Comparison of ENCODE assay signal across 8 cellular contexts in the genomic region with DNA sequence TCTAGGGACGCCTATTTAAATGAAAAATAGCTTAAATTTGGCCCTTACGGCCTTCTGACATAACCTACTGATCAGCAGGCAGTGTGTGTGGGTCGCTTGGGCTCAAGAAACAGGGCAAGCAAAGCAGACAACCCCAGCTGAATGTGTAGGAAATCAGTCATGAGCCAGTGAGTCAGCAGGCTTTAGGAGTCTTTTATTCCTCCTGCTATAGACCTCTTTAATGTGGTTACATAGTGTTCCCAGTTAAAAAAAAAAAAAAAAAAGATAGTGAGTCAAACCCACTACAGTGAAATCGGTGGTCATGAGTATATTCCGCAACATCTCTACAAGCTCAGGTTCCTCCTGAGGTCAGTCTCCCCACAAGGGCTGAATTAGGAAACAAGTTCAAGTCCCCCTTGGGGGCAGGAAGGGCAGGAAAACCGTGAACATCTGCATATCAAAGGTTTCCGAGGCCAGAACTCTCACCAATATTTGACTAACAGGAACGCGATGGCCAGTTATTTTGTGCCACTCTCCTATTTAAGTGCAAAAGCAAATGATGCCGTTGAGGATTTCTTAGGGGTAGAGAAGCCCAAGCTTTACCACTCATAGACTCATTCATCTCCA. TPM values are rescaled to one million over a fixed set of nuclear protein-coding genes. Genes with fewer than 3 reads are reported as not detected.
A peak's percentile ranks its signal among the peaks of the same experiment; 100 is the strongest.
DNase-seq lines count a peak whose midpoint lies in the region; ATAC-seq and TF ChIP-seq lines count a peak whose summit lies in the region.

No MANE protein-coding gene starts in this region.

- peaks cover 9% of the 10 kb centered on the region for H3K36me3 Mint-ChIP-seq in activated naive CD8-positive, alpha-beta T cell treated with anti-CD3 and anti-CD28 coated beads for 36 hours

- H3K27ac ChIP-seq in liver (ENCODE audit: low read depth in 1 of 2, low read length in 2 of 2), result peak overlapping the region in 1 of 2 donors; percentile 43

- no peaks in the 10 kb centered on the region for H3K27me3 ChIP-seq in liver (ENCODE audit: control insufficient read depth in 4 of 4, insufficient read depth in 4 of 4, low read length in 3 of 4)

- 48% methylated on average over 10 of the region's 10 CpGs for WGBS in liver

- H3K4me3 Mint-ChIP-seq in activated naive CD8-positive, alpha-beta T cell treated with anti-CD3 and anti-CD28 coated beads for 36 hours, result peak overlapping the region; percentile 22
- peak overlapping the region in 1 of 2 donors; percentile 16 for H3K4me3 Mint-ChIP-seq in stimulated activated naive CD8-positive, alpha-beta T cell treated with anti-CD3 and anti-CD28 coated beads, Interleukin-15, amount 100 ng/mL, for 72 hours

- peaks cover 3% of the 10 kb centered on the region for H3K27me3 Mint-ChIP-seq in activated naive CD8-positive, alpha-beta T cell treated with anti-CD3 and anti-CD28 coated beads for 36 hours
- H3K27me3 Mint-ChIP-seq in stimulated activated naive CD8-positive, alpha-beta T cell treated with anti-CD3 and anti-CD28 coated beads, Interleukin-15, amount 100 ng/mL, for 72 hours, result peaks cover 22% of the 10 kb centered on the region

- ATAC-seq in stimulated activated naive CD8-positive, alpha-beta T cell treated with anti-CD3 and anti-CD28 coated beads, Interleukin-15, amount 100 ng/mL, for 72 hours, result peak; percentile 91

- H3K9me3 ChIP-seq in liver (ENCODE audit: control insufficient read depth in 4 of 4, low read length in 3 of 4), result no peaks in the 10 kb centered on the region

- H3K4me1 ChIP-seq in liver (ENCODE audit: control insufficient read depth in 4 of 4, insufficient read depth in 4 of 4, low read length in 3 of 4), result peaks cover 5 to 67% (median 39%) of the 10 kb centered on the region in 4 donors

- in situ Hi-C loops in Caki2 (cut with HindIII; ENCODE audit: low pct_unique_long_range_greater_than_20kb, low sequenced_read_pairs), result no loop called here

- peaks cover 25% of the 10 kb centered on the region for H3K4me1 Mint-ChIP-seq in activated naive CD8-positive, alpha-beta T cell treated with anti-CD3 and anti-CD28 coated beads for 36 hours
- peaks cover 41% of the 10 kb centered on the region for H3K4me1 Mint-ChIP-seq in stimulated activated naive CD8-positive, alpha-beta T cell treated with anti-CD3 and anti-CD28 coated beads, Interleukin-15, amount 100 ng/mL, for 72 hours

- TF ChIP-seq RAD21 in liver (IDR thresholded peaks at IDR 0.05), result no peak

- no peak overlapping the region for H3K27ac Mint-ChIP-seq in activated naive CD8-positive, alpha-beta T cell treated with anti-CD3 and anti-CD28 coated beads for 36 hours
- H3K27ac Mint-ChIP-seq in stimulated activated naive CD8-positive, alpha-beta T cell treated with anti-CD3 and anti-CD28 coated beads, Interleukin-15, amount 100 ng/mL, for 72 hours, result no peak overlapping the region

- H3K9me3 Mint-ChIP-seq in activated naive CD8-positive, alpha-beta T cell treated with anti-CD3 and anti-CD28 coated beads for 36 hours, result no peaks in the 10 kb centered on the region
- H3K9me3 Mint-ChIP-seq in stimulated activated naive CD8-positive, alpha-beta T cell treated with anti-CD3 and anti-CD28 coated beads, Interleukin-15, amount 100 ng/mL, for 72 hours, result no peaks in the 10 kb centered on the region

- peak; percentile 90 for DNase-seq in Caki2 (ENCODE audit: low read depth)
- peak; percentile 96 for DNase-seq in OCI-M1 (lab: John Stamatoyannopoulos, UW)
- peak; percentile 46 for DNase-seq in activated naive CD8-positive, alpha-beta T cell treated with anti-CD3 and anti-CD28 coated beads for 36 hours
- DNase-seq in stimulated activated naive CD8-positive, alpha-beta T cell treated with anti-CD3 and anti-CD28 coated beads, Interleukin-15, amount 100 ng/mL, for 72 hours, result peak; percentile 16 to 51
- DNase-seq in SHP77 (lab: John Stamatoyannopoulos, UW), result no peak
- DNase-seq in NCI-H69 (lab: John Stamatoyannopoulos, UW), result no peak
- DNase-seq in NCI-H1092 (lab: John Stamatoyannopoulos, UW), result no peak

- no peak overlapping the region for H3K4me3 ChIP-seq in liver (ENCODE audit: low read depth in 1 of 3, low read length in 3 of 3)

- H3K9ac ChIP-seq in liver (ENCODE audit: low read depth in 1 of 2, low read length in 2 of 2), result no peak overlapping the region

- TF ChIP-seq CTCF in liver (IDR thresholded peaks at IDR 0.05; ENCODE audit: low read depth, low read length, missing input control), result no peak

- peaks cover 13 to 76% (median 60%) of the 10 kb centered on the region in 4 donors for H3K36me3 ChIP-seq in liver (ENCODE audit: control insufficient read depth in 4 of 4, insufficient read depth in 3 of 4, low read depth in 1 of 4, low read length in 3 of 4)

TF ChIP-seq in liver, 16 proteins besides CTCF, POLR2A, EP300 and RAD21:
- TF ChIP-seq SP1 (IDR thresholded peaks at IDR 0.05), result peak; percentile 16
- TF ChIP-seq TAF1 (conservative IDR thresholded peaks at IDR 0.05), result no peak
- TF ChIP-seq HNF4A (conservative IDR thresholded peaks at IDR 0.05), result peak; percentile 5 to 6
- TF ChIP-seq RXRA (IDR thresholded peaks at IDR 0.05), result peak in 1 of 2 donors; percentile 12
TF ChIP-seq in liver: peak in this region for 3.

RNA-seq across cellular contexts. Expression of gene ACSL1, which starts 32.7 kb away (rescaled TPM):
- total RNA-seq in Caki2 (2014; rRNA removed; shearing (Covaris generic); ENCODE audit: low replicate concordance), result 37.8 and 42.8 TPM in 2 replicates
- 10 to 100 TPM; 15.0 to 15.9 TPM for total RNA-seq in activated naive CD8-positive, alpha-beta T cell treated with anti-CD3 and anti-CD28 coated beads for 36 hours
- total RNA-seq in liver, result 1,000 to 10,000 TPM in 1 of 2 donors, 100 to 1,000 TPM in 1; 210 to 2,226 TPM
- 1,000 to 10,000 TPM in 1 of 2 donors, 100 to 1,000 TPM in 1; 704 to 1,052 TPM for polyA plus RNA-seq in liver

RNA-seq across cellular contexts. Expression of gene CENPU, which starts 59.2 kb away (rescaled TPM):
- total RNA-seq in Caki2 (2014; rRNA removed; shearing (Covaris generic); ENCODE audit: low replicate concordance), result 60.4 and 71.5 TPM in 2 replicates
- total RNA-seq in activated naive CD8-positive, alpha-beta T cell treated with anti-CD3 and anti-CD28 coated beads for 36 hours, result 10 to 100 TPM; 75.0 to 77.9 TPM
- total RNA-seq in liver, result 10 to 100 TPM in 1 of 2 donors, 1 to 10 TPM in 1; 1.3 to 22.0 TPM
- 1 to 10 TPM; 1.2 to 2.4 TPM for polyA plus RNA-seq in liver

Comparison
In these comparisons a context has a peak if more than half of its experiments do, and no peak if none do; other contexts are left out.
1. DNase-seq: peak in Caki2 (single experiment), OCI-M1 (single experiment), activated naive CD8-positive, alpha-beta T cell treated with anti-CD3 and anti-CD28 coated beads for 36 hours (single experiment) and stimulated activated naive CD8-positive, alpha-beta T cell treated with anti-CD3 and anti-CD28 coated beads, Interleukin-15, amount 100 ng/mL, for 72 hours (2 of 2); none in SHP77 (0 of 2), NCI-H69 (single experiment) and NCI-H1092 (single experiment).